In the genomic region with DNA sequence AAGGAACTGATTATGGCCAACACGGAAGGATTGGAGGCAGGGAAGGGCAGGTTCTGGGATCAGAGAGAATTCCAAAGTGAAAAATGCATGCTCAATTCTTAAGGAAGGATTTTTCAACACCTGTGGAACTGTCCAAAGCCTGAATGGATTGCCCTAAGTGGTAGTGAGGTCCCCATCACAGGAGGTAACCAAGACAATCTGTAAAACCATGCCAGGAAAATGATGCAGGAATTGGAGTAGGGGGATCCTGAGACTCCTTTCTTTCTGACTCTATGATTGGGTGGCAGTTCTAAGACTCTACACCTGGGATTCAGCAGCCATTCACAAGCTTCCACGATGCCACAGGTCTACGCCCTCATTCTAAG, we compare ENCODE assay signal across 3 cellular contexts.
A peak's percentile ranks its signal among the peaks of the same experiment; 100 is the strongest.
TF ChIP-seq lines count a peak whose summit lies in the region.

No MANE protein-coding gene starts in this region.

TF ChIP-seq in A549, 52 proteins besides CTCF, POLR2A, EP300 and RAD21:
- TF ChIP-seq JUNB (IDR thresholded peaks at IDR 0.05), result no peak
- TF ChIP-seq CEBPB (IDR thresholded peaks at IDR 0.05), result no peak
- no peak for TF ChIP-seq CHD4 (IDR thresholded peaks at IDR 0.05; ENCODE audit: borderline replicate concordance)
- TF ChIP-seq ZFP36 (IDR thresholded peaks at IDR 0.05; ENCODE audit: borderline replicate concordance, partially characterized antibody), result peak; percentile 25
- TF ChIP-seq NPAS2 (CRISPR knock-in tag; IDR thresholded peaks at IDR 0.05; ENCODE audit: borderline replicate concordance), result no peak

TF ChIP-seq in Ishikawa, 13 proteins besides CTCF, POLR2A, EP300 and RAD21:
- TF ChIP-seq REST (IDR thresholded peaks at IDR 0.05; ENCODE audit: low read depth) (peak; percentile 60), EGR1 (IDR thresholded peaks at IDR 0.05) (no peak)

TF ChIP-seq in H1, 55 proteins besides CTCF, POLR2A, EP300 and RAD21:
- no peak for TF ChIP-seq HDAC6 (IDR thresholded peaks at IDR 0.05; ENCODE audit: low read depth, low read length)
- TF ChIP-seq KDM1A (IDR thresholded peaks at IDR 0.05; ENCODE audit: borderline replicate concordance, low read length), result peak; percentile 95; the same call in 1 of the 2 replicates
- TF ChIP-seq BCL11A (IDR thresholded peaks at IDR 0.05; ENCODE audit: low read depth in 2 of 2, low read length in 2 of 2), result no peak
